ENCODE assay signal across 14 cellular contexts in genomic region chr13:26420282-26420960, GRCh38.
"Had no signal": no experiment of that assay in that cellular context is flagged by ENCODE, and none has a peak within 500 bp of the region (broad histone marks: within the 10 kb centered on the region; RNA-seq: fewer than 3 reads in every experiment).

No MANE protein-coding gene starts in this region.

- H3K27ac ChIP-seq: parathyroid adenoma, tibial artery had no signal

- H3K4me1 Mint-ChIP-seq: activated naive CD4-positive, alpha-beta T cell treated with anti-CD3 and anti-CD28 coated beads, Interleukin-2, amount 50 U/mL, for 24 hours; stimulated activated naive B cell treated with anti-CD40 and anti-IgM and Interleukin-4, amounts not matched to agents 10 μg/mL and 1 μg/mL and 100 μg/mL, for 72 hours had no signal

- H3K36me3 ChIP-seq: tibial artery had no signal

- H3K9ac ChIP-seq: parathyroid adenoma had no signal

- H2AFZ ChIP-seq: parathyroid adenoma had no signal

- H3K4me1 ChIP-seq: parathyroid adenoma had no signal

- H3K27me3 ChIP-seq: tibial artery had no signal

- H3K4me3 ChIP-seq: tibial artery had no signal

- FAIRE-seq: urothelium cell line had no signal

- H3K4me3 Mint-ChIP-seq: activated naive CD4-positive, alpha-beta T cell treated with anti-CD3 and anti-CD28 coated beads, Interleukin-2, amount 50 U/mL, for 24 hours; activated T-cell treated with anti-CD3 and anti-CD28 coated beads, Interleukin-2, amount 50 U/mL, for 72 hours; dendritic cell treated with granulocyte-macrophage colony-stimulating factor and Interleukin-4, amounts not matched to agents 40 ng/mL and 50 ng/mL, for 4 days; nephron; stimulated activated naive B cell treated with anti-CD40 and anti-IgM and Interleukin-4, amounts not matched to agents 10 μg/mL and 1 μg/mL and 100 μg/mL, for 72 hours had no signal

- H3K9me3 ChIP-seq: tibial artery had no signal

- H3K27ac Mint-ChIP-seq: activated naive CD4-positive, alpha-beta T cell treated with anti-CD3 and anti-CD28 coated beads, Interleukin-2, amount 50 U/mL, for 24 hours; activated T-cell treated with anti-CD3 and anti-CD28 coated beads, Interleukin-2, amount 50 U/mL, for 72 hours; dendritic cell treated with granulocyte-macrophage colony-stimulating factor and Interleukin-4, amounts not matched to agents 40 ng/mL and 50 ng/mL, for 4 days; nephron; stimulated activated naive B cell treated with anti-CD40 and anti-IgM and Interleukin-4, amounts not matched to agents 10 μg/mL and 1 μg/mL and 100 μg/mL, for 72 hours had no signal

- H3K27me3 Mint-ChIP-seq: dendritic cell treated with granulocyte-macrophage colony-stimulating factor and Interleukin-4, amounts not matched to agents 40 ng/mL and 50 ng/mL, for 4 days had no signal

- H3K9me3 Mint-ChIP-seq: activated naive CD4-positive, alpha-beta T cell treated with anti-CD3 and anti-CD28 coated beads, Interleukin-2, amount 50 U/mL, for 24 hours; dendritic cell treated with granulocyte-macrophage colony-stimulating factor and Interleukin-4, amounts not matched to agents 40 ng/mL and 50 ng/mL, for 4 days; stimulated activated naive B cell treated with anti-CD40 and anti-IgM and Interleukin-4, amounts not matched to agents 10 μg/mL and 1 μg/mL and 100 μg/mL, for 72 hours had no signal

- H3K36me3 Mint-ChIP-seq: activated naive CD4-positive, alpha-beta T cell treated with anti-CD3 and anti-CD28 coated beads, Interleukin-2, amount 50 U/mL, for 24 hours had no signal

- DNase-seq: activated CD4-positive, alpha-beta T cell treated with anti-CD3 and anti-CD28 coated beads, Interleukin-2, amount 50 U/mL, for 4 hours; activated effector memory CD4-positive, alpha-beta T cell treated with anti-CD3 and anti-CD28 coated beads, Interleukin-2, amount 50 U/mL, for 16 hours; activated T-cell treated with anti-CD3 and anti-CD28 coated beads, Interleukin-2, amount 50 U/mL, for 72 hours; effector CD8-positive, alpha-beta T cell; mesenchymal stem cell; stimulated activated naive B cell treated with anti-CD40 and anti-IgM and Interleukin-4, amounts not matched to agents 10 μg/mL and 1 μg/mL and 100 μg/mL, for 72 hours; substantia nigra; tibial artery had no signal

- H3K79me2 ChIP-seq: parathyroid adenoma had no signal

- ATAC-seq: activated T-cell treated with anti-CD3 and anti-CD28 coated beads, Interleukin-2, amount 50 U/mL, for 72 hours; esophagus mucosa; stimulated activated naive B cell treated with anti-CD40 and anti-IgM and Interleukin-4, amounts not matched to agents 10 μg/mL and 1 μg/mL and 100 μg/mL, for 72 hours had no signal
